ENCODE assay signal across 8 cellular contexts in genomic region chr3:38164136-38164965, GRCh38.
DNase-seq lines count a peak whose midpoint lies in the region; ATAC-seq and TF ChIP-seq lines count a peak whose summit lies in the region.

No MANE protein-coding gene starts in this region.

- TF ChIP-seq CTCF in HL-60 (IDR thresholded peaks at IDR 0.05; ENCODE audit: insufficient read depth, low read length), result no peak

- ATAC-seq in GM18867 (IDR thresholded peaks at IDR 0.05; ENCODE audit: unreplicated experiment), result peak; percentile 23

- DNase-seq in HL-60 (ENCODE audit: low read depth in 1 of 2, low spot score in 1 of 2) (no peak), caudate nucleus (lab: John Stamatoyannopoulos, UW) (peak in 1 of 61 donors; percentile 13), DMS53 treated with DMSO at 0.1 percent for 48 hours (lab: John Stamatoyannopoulos, UW; ENCODE audit: unreplicated experiment) (no peak), NCI-H82 treated with DMSO at 0.1 percent for 48 hours (lab: John Stamatoyannopoulos, UW; ENCODE audit: unreplicated experiment) (no peak), SW480 (ENCODE audit: low spot score) (no peak)
- DNase-seq in activated CD8-positive, alpha-beta memory T cell treated with anti-CD3 and anti-CD28 coated beads for 24 hours, result no peak

- H3K4me3 ChIP-seq in HL-60 (replicated peaks; ENCODE audit: insufficient read depth, low read length) (peak overlapping the region; percentile 34), muscle layer of colon (ENCODE audit: low read depth in 1 of 2, low read length in 2 of 2) (peak overlapping the region; percentile 73 to 95)

- no peaks in the 10 kb centered on the region for H3K27me3 ChIP-seq in HL-60 (ENCODE audit: insufficient read depth, poor library complexity, severe bottlenecking)
- H3K27me3 ChIP-seq in muscle layer of colon (ENCODE audit: control insufficient read depth in 1 of 2, insufficient read depth in 2 of 2, low read length in 2 of 2), result no peaks in the 10 kb centered on the region

- H3K27ac ChIP-seq in HL-60 (replicated peaks), result peak overlapping the region; percentile 100
- peak overlapping the region; percentile 99 for H3K27ac ChIP-seq in caudate nucleus (ENCODE audit: low read depth, low read length)
- peak overlapping the region; percentile 96 for H3K27ac ChIP-seq in muscle layer of colon (ENCODE audit: low read depth, low read length)

- no peaks in the 10 kb centered on the region for H3K9me3 ChIP-seq in muscle layer of colon (ENCODE audit: low read length)

- H3K4me1 ChIP-seq in muscle layer of colon (ENCODE audit: insufficient read depth, low read length), result peaks cover 10% of the 10 kb centered on the region

- H3K36me3 ChIP-seq in muscle layer of colon (ENCODE audit: insufficient read depth, low read length), result no peaks in the 10 kb centered on the region

- peak overlapping the region; percentile 87 for H3K9ac ChIP-seq in muscle layer of colon (ENCODE audit: low read length)
